10 cellular contexts compared by ENCODE assay signal in genomic region chr1:109895720-109896504, GRCh38. TPM values are rescaled to one million over a fixed set of nuclear protein-coding genes. Genes with fewer than 3 reads are reported as not detected.
DNase-seq lines count a peak whose midpoint lies in the region; ATAC-seq and TF ChIP-seq lines count a peak whose summit lies in the region.
"Had no signal": no experiment of that assay in that cellular context is flagged by ENCODE, and none has a peak within 500 bp of the region (broad histone marks: within the 10 kb centered on the region; RNA-seq: fewer than 3 reads in every experiment).

No MANE protein-coding gene starts in this region.

- no peak overlapping the region for H3K4me3 ChIP-seq in fibroblast of pulmonary artery (replicated peaks; ENCODE audit: low read depth, low read length)
- peak overlapping the region; percentile 18 for H3K4me3 ChIP-seq in psoas muscle

- H3K9me3 ChIP-seq in psoas muscle = no peaks in the 10 kb centered on the region

- TF ChIP-seq CTCF in fibroblast of pulmonary artery (IDR thresholded peaks at IDR 0.05; ENCODE audit: low read length, missing control alignments) (no peak), psoas muscle (IDR thresholded peaks at IDR 0.05) (no peak)

- H3K4me1 ChIP-seq in psoas muscle = peaks cover 6% of the 10 kb centered on the region

- intact Hi-C loops in psoas muscle (cut with DNase I) = no loop called here

- ATAC-seq in SK-N-SH treated with all-trans-retinoic acid at 6 μM for 48 hours = peak; percentile 47; the same call in 2 of the 3 replicates
- ATAC-seq in psoas muscle = peak; percentile 12 to 67 (median 50)
- ATAC-seq in GM18909 (IDR thresholded peaks at IDR 0.05; ENCODE audit: poor library complexity, unreplicated experiment) = no peak

- H3K27ac ChIP-seq in psoas muscle = peak overlapping the region; percentile 36

- 58 to 64% (median 64%) methylated on average over 16 of the region's 16 CpGs for WGBS in psoas muscle, 3 donors

- H3K36me3 ChIP-seq in psoas muscle (ENCODE audit: insufficient read depth in 1 of 2, low read depth in 1 of 2) = no peaks in the 10 kb centered on the region

- DNase-seq in GM03348 (ENCODE audit: low spot score) (peak; percentile 63), fibroblast of pulmonary artery (ENCODE audit: low read depth) (peak; percentile 86), psoas muscle (peak; percentile 27 to 67), NCI-H1930 (lab: John Stamatoyannopoulos, UW) (no peak), NCI-H2196 (lab: John Stamatoyannopoulos, UW; ENCODE audit: unreplicated experiment) (no peak)
- DNase-seq in activated CD4-positive, CD25-positive, alpha-beta regulatory T cell (lab: John Stamatoyannopoulos, UW) = no peak
- DNase-seq: central memory CD4-positive, alpha-beta T cell; naive B cell had no signal

- H3K27me3 ChIP-seq in psoas muscle (ENCODE audit: insufficient read depth in 3 of 3, low read length in 2 of 3) = no peaks in the 10 kb centered on the region

TF ChIP-seq in SK-N-SH treated with all-trans-retinoic acid at 6 μM for 48 hours, 23 proteins besides CTCF, POLR2A, EP300 and RAD21:
- no peak for TF ChIP-seq CSDC2 (CRISPR knock-in tag; IDR thresholded peaks at IDR 0.05)
- no peak for TF ChIP-seq ISL1 (CRISPR knock-in tag; IDR thresholded peaks at IDR 0.05)
- no peak for TF ChIP-seq TSHZ2 (CRISPR knock-in tag; IDR thresholded peaks at IDR 0.05)

RNA-seq across cellular contexts. Expression of gene CSF1, which starts 14.7 kb away (rescaled TPM):
- total RNA-seq in psoas muscle = 10 to 100 TPM in 3 of 4 donors, 1 to 10 TPM in 1; 7.9 to 14.7 (median 10.6) TPM
- polyA plus RNA-seq in psoas muscle = 10 to 100 TPM in 1 of 3 donors, 1 to 10 TPM in 2; 3.7 to 13.8 (median 6.3) TPM

Comparison
In these comparisons a context has a peak if more than half of its experiments do, and no peak if none do; other contexts are left out.
1. DNase-seq: peak in GM03348 (single experiment), fibroblast of pulmonary artery (single experiment) and psoas muscle (2 of 2); none in NCI-H1930 (0 of 2), activated CD4-positive, CD25-positive, alpha-beta regulatory T cell (0 of 4) and NCI-H2196 (single experiment).